ENCODE assay signal across 18 cellular contexts in the genomic region with DNA sequence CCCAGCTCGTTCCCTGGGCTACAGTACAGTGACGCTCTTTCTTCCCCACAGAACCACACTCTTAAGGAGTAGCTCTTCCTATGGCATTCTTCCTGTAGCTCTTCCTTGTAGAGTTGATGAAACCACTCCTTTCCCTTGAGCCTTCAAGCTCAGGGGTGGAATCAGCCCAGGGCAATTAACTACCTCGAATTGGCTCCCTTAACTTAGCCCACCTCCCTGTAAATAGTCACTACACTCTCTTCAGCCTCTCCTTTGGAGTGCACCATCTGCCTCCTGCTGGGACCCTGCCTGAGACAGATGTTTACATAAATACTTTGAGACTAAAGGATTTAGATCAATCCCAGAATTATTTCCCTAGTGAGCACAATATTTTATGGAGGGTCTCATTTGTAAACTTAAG.
"Had no signal": no experiment of that assay in that cellular context is flagged by ENCODE, and none has a peak within 500 bp of the region (broad histone marks: within the 10 kb centered on the region; RNA-seq: fewer than 3 reads in every experiment).

No MANE protein-coding gene starts in this region.

- H3K9me3 ChIP-seq: pancreas, testis, vagina had no signal

- H3K4me3 ChIP-seq: heart right ventricle, pancreas, psoas muscle, right atrium auricular region, spleen, testis, vagina had no signal

- H3K27me3 ChIP-seq: pancreas, right atrium auricular region, spleen, testis, vagina had no signal

- H3K36me3 ChIP-seq: heart right ventricle, pancreas, right atrium auricular region, spleen, vagina had no signal

- H3K4me1 ChIP-seq: heart right ventricle, pancreas, psoas muscle, right atrium auricular region, spleen, testis, vagina had no signal

- H3K27ac ChIP-seq: heart right ventricle, pancreas, psoas muscle, right atrium auricular region, spleen, testis, vagina had no signal

- DNase-seq: activated CD4-positive, alpha-beta T cell treated with anti-CD3 and anti-CD28 coated beads, Interleukin-2, amount 50 U/mL, for 1 hour; activated CD8-positive, alpha-beta T cell treated with anti-CD3 and anti-CD28 coated beads, Interleukin-2, amount 10 ng/mL, durations not matched to agents 7 days and 5 days; activated gamma-delta T cell treated with Interleukin-2 at 50 U/mL for 16 hours; aorta; effector CD4-positive, alpha-beta T cell; heart right ventricle; left colon; pancreas; psoas muscle; spleen; stimulated activated CD4-positive, alpha-beta T cell treated with anti-CD3 and anti-CD28 coated beads, Interleukin-4, amount 100 ng/mL, for 1 hour; stimulated activated naive CD4-positive, alpha-beta T cell; testis; trophoblast cell had no signal

- FAIRE-seq: endometrium, keratinocyte, pancreas had no signal
